In genomic region chr18:53639696-53640095, GRCh38 we compare ENCODE assay signal across 22 cellular contexts.
DNase-seq lines count a peak whose midpoint lies in the region; ATAC-seq and TF ChIP-seq lines count a peak whose summit lies in the region.
"Had no signal": no experiment of that assay in that cellular context is flagged by ENCODE, and none has a peak within 500 bp of the region (broad histone marks: within the 10 kb centered on the region; RNA-seq: fewer than 3 reads in every experiment).

No MANE protein-coding gene starts in this region.

- no peak for DNase-seq in Right ventricle myocardium inferior (ENCODE audit: missing footprints)
- no peak for DNase-seq in cardiac septum (ENCODE audit: low spot score)
- peak; percentile 44 to 71 (median 59) for DNase-seq in heart left ventricle
- DNase-seq in left ventricle myocardium inferior = peak; percentile 34
- DNase-seq in mesendoderm = peak; percentile 31
- DNase-seq in activated CD4-positive, alpha-beta T cell treated with anti-CD3 and anti-CD28 coated beads, Interleukin-2, amount 10 ng/mL, durations not matched to agents 7 days and 5 days = no peak
- no peak for DNase-seq in NCI-H1694 (lab: John Stamatoyannopoulos, UW)
- DNase-seq: 8988T; ACHN; AML-193; BE2C; CD4-positive, alpha-beta T cell; CD8-positive, alpha-beta memory T cell; DMS53; DND-41; GM23248; H7; HCEC 1CT had no signal

- H2AK5ac ChIP-seq in mesendoderm (ENCODE audit: low read length) = no peak overlapping the region

- H3K27me3 Mint-ChIP-seq in activated CD4-positive, alpha-beta T cell treated with anti-CD3 and anti-CD28 coated beads, Interleukin-2, amount 10 ng/mL, durations not matched to agents 7 days and 5 days = no peaks in the 10 kb centered on the region
- H3K27me3 Mint-ChIP-seq: CD4-positive, alpha-beta T cell; CD8-positive, alpha-beta memory T cell had no signal

- H3K4me3 ChIP-seq in heart left ventricle = no peak overlapping the region
- no peak overlapping the region for H3K4me3 ChIP-seq in left ventricle myocardium inferior
- no peak overlapping the region for H3K4me3 ChIP-seq in mesendoderm (ENCODE audit: low read length)
- H3K4me3 ChIP-seq: A549; BLaER1 treated with 17β-estradiol and CSF1 and Interleukin-3, amounts not matched to agents 10 nM and 100 nM; GM23248 had no signal

- no peaks in the 10 kb centered on the region for H3K36me3 Mint-ChIP-seq in activated CD4-positive, alpha-beta T cell treated with anti-CD3 and anti-CD28 coated beads, Interleukin-2, amount 10 ng/mL, durations not matched to agents 7 days and 5 days (ENCODE audit: low read depth)
- H3K36me3 Mint-ChIP-seq: CD14-positive monocyte; CD8-positive, alpha-beta memory T cell had no signal

- H3K27ac ChIP-seq in heart left ventricle (peak overlapping the region in 5 of 12 donors; percentile 26 to 62 (median 50)), left ventricle myocardium inferior (replicated peaks) (peak overlapping the region; percentile 38), mesendoderm (ENCODE audit: low read depth, low read length) (no peak overlapping the region)
- H3K27ac ChIP-seq: A549; BLaER1 treated with 17β-estradiol and CSF1 and Interleukin-3, amounts not matched to agents 10 nM and 100 nM; GM23248 had no signal

- no peaks in the 10 kb centered on the region for H3K9me3 Mint-ChIP-seq in activated CD4-positive, alpha-beta T cell treated with anti-CD3 and anti-CD28 coated beads, Interleukin-2, amount 10 ng/mL, durations not matched to agents 7 days and 5 days

- H3K4ac ChIP-seq in mesendoderm (ENCODE audit: low read depth, low read length) = no peak overlapping the region

- no peak overlapping the region for H3K4me3 Mint-ChIP-seq in activated CD4-positive, alpha-beta T cell treated with anti-CD3 and anti-CD28 coated beads, Interleukin-2, amount 10 ng/mL, durations not matched to agents 7 days and 5 days
- H3K4me3 Mint-ChIP-seq: CD14-positive monocyte; CD4-positive, alpha-beta T cell; CD8-positive, alpha-beta memory T cell had no signal

- CTCF ChIA-PET in activated CD4-positive, alpha-beta T cell treated with anti-CD3 and anti-CD28 coated beads, Interleukin-2, amount 10 ng/mL, durations not matched to agents 7 days and 5 days (lab: Charles Lee) = no interaction called here

- H2BK5ac ChIP-seq in mesendoderm (ENCODE audit: low read length) = no peak overlapping the region

- no peak overlapping the region for H3K23ac ChIP-seq in mesendoderm (ENCODE audit: low read length)

- no peaks in the 10 kb centered on the region for H3K27me3 ChIP-seq in heart left ventricle
- no peaks in the 10 kb centered on the region for H3K27me3 ChIP-seq in left ventricle myocardium inferior (ENCODE audit: low read depth)
- no peaks in the 10 kb centered on the region for H3K27me3 ChIP-seq in mesendoderm (ENCODE audit: insufficient read depth, low read length, poor library complexity)
- H3K27me3 ChIP-seq: BE2C; BLaER1 treated with 17β-estradiol and CSF1 and Interleukin-3, amounts not matched to agents 10 nM and 100 nM had no signal

- H3K4me1 ChIP-seq in heart left ventricle (peaks cover 0 to 6% (median under 1%) of the 10 kb centered on the region in 12 donors), left ventricle myocardium inferior (peaks cover 9% of the 10 kb centered on the region), mesendoderm (ENCODE audit: control insufficient read depth, low read depth, low read length) (no peaks in the 10 kb centered on the region)
- H3K4me1 ChIP-seq: A549; BE2C; BLaER1 treated with 17β-estradiol and CSF1 and Interleukin-3, amounts not matched to agents 10 nM and 100 nM had no signal

- no peak for TF ChIP-seq POLR2A in heart left ventricle (IDR thresholded peaks at IDR 0.05)

- no peak overlapping the region for H3K56ac ChIP-seq in mesendoderm (ENCODE audit: low read length)

- H3K4me1 Mint-ChIP-seq in activated CD4-positive, alpha-beta T cell treated with anti-CD3 and anti-CD28 coated beads, Interleukin-2, amount 10 ng/mL, durations not matched to agents 7 days and 5 days = no peaks in the 10 kb centered on the region
- H3K4me1 Mint-ChIP-seq: CD14-positive monocyte; CD8-positive, alpha-beta memory T cell had no signal

- no peak overlapping the region for H3K4me2 ChIP-seq in mesendoderm (ENCODE audit: low read length)
- H3K4me2 ChIP-seq: A549; BLaER1 treated with 17β-estradiol and CSF1 and Interleukin-3, amounts not matched to agents 10 nM and 100 nM had no signal

- no peak overlapping the region for H4K8ac ChIP-seq in mesendoderm (ENCODE audit: low read depth, low read length)

- no peaks in the 10 kb centered on the region for H3K79me2 ChIP-seq in mesendoderm (ENCODE audit: control insufficient read depth, insufficient read depth, low read length)

- H3K27ac Mint-ChIP-seq in activated CD4-positive, alpha-beta T cell treated with anti-CD3 and anti-CD28 coated beads, Interleukin-2, amount 10 ng/mL, durations not matched to agents 7 days and 5 days = no peak overlapping the region
- H3K27ac Mint-ChIP-seq: CD14-positive monocyte; CD4-positive, alpha-beta T cell; CD8-positive, alpha-beta memory T cell had no signal

- H2BK15ac ChIP-seq in mesendoderm (replicated peaks; ENCODE audit: low read depth) = no peak overlapping the region

- POLR2A ChIA-PET in activated CD4-positive, alpha-beta T cell treated with anti-CD3 and anti-CD28 coated beads, Interleukin-2, amount 10 ng/mL, durations not matched to agents 7 days and 5 days (lab: Charles Lee) = no interaction called here

- H3K9me3 ChIP-seq in heart left ventricle (peaks cover 0 to 19% (median 0%) of the 10 kb centered on the region in 12 donors), left ventricle myocardium inferior (replicated peaks) (peaks cover 19% of the 10 kb centered on the region)
- H3K9me3 ChIP-seq: A549, BE2C had no signal

- H3K79me1 ChIP-seq in mesendoderm (ENCODE audit: low read length) = no peaks in the 10 kb centered on the region

- no peak overlapping the region for H3K9ac ChIP-seq in mesendoderm (ENCODE audit: low read length)
- H3K9ac ChIP-seq: BLaER1 treated with 17β-estradiol and CSF1 and Interleukin-3, amounts not matched to agents 10 nM and 100 nM; GM23248 had no signal

- intact Hi-C loops in Right ventricle myocardium inferior (cut with DNase I) (loop anchor here (5.0 kb wide), 1 partner anchor 72 kb away; no protein-coding TSS in a partner anchor), cardiac septum (cut with DNase I) (no loop called here), heart left ventricle (cut with DNase I) (no loop called here), left ventricle myocardium inferior (cut with micrococcal nuclease) (no loop called here)

- TF ChIP-seq CTCF in heart left ventricle (IDR thresholded peaks at IDR 0.05) (no peak), left ventricle myocardium inferior (IDR thresholded peaks at IDR 0.05; ENCODE audit: borderline replicate concordance) (no peak)

- H2BK120ac ChIP-seq in mesendoderm (ENCODE audit: low read depth, low read length) = no peak overlapping the region

- H4K5ac ChIP-seq in mesendoderm (ENCODE audit: low read length) = no peak overlapping the region

- H3K36me3 ChIP-seq in heart left ventricle (no peaks in the 10 kb centered on the region), left ventricle myocardium inferior (no peaks in the 10 kb centered on the region), mesendoderm (ENCODE audit: control insufficient read depth, insufficient read depth, low read length) (no peaks in the 10 kb centered on the region)
- H3K36me3 ChIP-seq: BE2C; BLaER1 treated with 17β-estradiol and CSF1 and Interleukin-3, amounts not matched to agents 10 nM and 100 nM had no signal

- H3K18ac ChIP-seq in mesendoderm (ENCODE audit: low read length) = no peak overlapping the region

- peak; percentile 100 for ATAC-seq in Right ventricle myocardium inferior
- peak; percentile 100 for ATAC-seq in heart left ventricle
- ATAC-seq in HG02588 (IDR thresholded peaks at IDR 0.05; ENCODE audit: unreplicated experiment) = no peak
- ATAC-seq: A549 had no signal

Comparison
In these comparisons a context has a peak if more than half of its experiments do, and no peak if none do; other contexts are left out.
1. DNase-seq: peak in heart left ventricle (5 of 5), left ventricle myocardium inferior (single experiment) and mesendoderm (single experiment); none in Right ventricle myocardium inferior (single experiment), cardiac septum (single experiment), activated CD4-positive, alpha-beta T cell treated with anti-CD3 and anti-CD28 coated beads, Interleukin-2, amount 10 ng/mL, durations not matched to agents 7 days and 5 days (single experiment) and NCI-H1694 (single experiment).